24 cellular contexts compared by ENCODE assay signal in genomic region chr15:69896606-69897005, GRCh38.
"Had no signal": no experiment of that assay in that cellular context is flagged by ENCODE, and none has a peak within 500 bp of the region (broad histone marks: within the 10 kb centered on the region; RNA-seq: fewer than 3 reads in every experiment).

No MANE protein-coding gene starts in this region.

- H3K4me3 ChIP-seq: esophagus squamous epithelium, hepatocyte, mucosa of descending colon, prostate gland, right lobe of liver, spleen, thoracic aorta had no signal

- H3K4me1 ChIP-seq: esophagus squamous epithelium, foreskin keratinocyte, parathyroid adenoma, prostate gland, right lobe of liver, spleen had no signal

- H3K27ac ChIP-seq: epithelial cell of prostate, esophagus squamous epithelium, foreskin keratinocyte, hepatocyte, parathyroid adenoma, prostate gland, right lobe of liver, spleen, thoracic aorta had no signal

- H3K4me2 ChIP-seq: hepatocyte had no signal

- H3K27me3 ChIP-seq: right lobe of liver had no signal

- H2AFZ ChIP-seq: hepatocyte, parathyroid adenoma had no signal

- H3K9ac ChIP-seq: parathyroid adenoma had no signal

- H3K79me2 ChIP-seq: hepatocyte, parathyroid adenoma had no signal

- H3K9me3 ChIP-seq: esophagus squamous epithelium, mucosa of descending colon, prostate gland, right lobe of liver, thoracic aorta had no signal

- DNase-seq: effector memory CD8-positive, alpha-beta T cell; esophagus squamous epithelium; foreskin keratinocyte; head of caudate nucleus; kidney; mammary epithelial cell; mucosa of descending colon; natural killer cell; occipital lobe; retina; right lobe of liver; spleen; stimulated activated CD4-positive, alpha-beta T cell treated with anti-CD3 and anti-CD28 coated beads, Interleukin-15, amount 100 ng/mL, for 24 hours; stimulated activated CD4-positive, alpha-beta T cell treated with anti-CD3 and anti-CD28 coated beads, Interleukin-1b, Interleukin-23, amount 100 ng/mL, for 48 hours; stimulated activated CD4-positive, alpha-beta T cell treated with anti-CD3 and anti-CD28 coated beads, Interleukin-4, amount 100 ng/mL, for 4 hours; stimulated activated naive B cell treated with anti-CD40 and anti-IgM and Interleukin-4, amounts not matched to agents 10 μg/mL and 1 μg/mL and 100 μg/mL, for 72 hours; stimulated activated naive CD8-positive, alpha-beta T cell treated with anti-CD3 and anti-CD28 coated beads, Interleukin-15, amount 100 ng/mL, for 72 hours; substantia nigra; trophoblast cell had no signal

- H3K36me3 ChIP-seq: esophagus squamous epithelium, prostate gland, right lobe of liver, spleen, thoracic aorta had no signal
